Comparison of ENCODE assay signal across 1 cellular context in the genomic region with DNA sequence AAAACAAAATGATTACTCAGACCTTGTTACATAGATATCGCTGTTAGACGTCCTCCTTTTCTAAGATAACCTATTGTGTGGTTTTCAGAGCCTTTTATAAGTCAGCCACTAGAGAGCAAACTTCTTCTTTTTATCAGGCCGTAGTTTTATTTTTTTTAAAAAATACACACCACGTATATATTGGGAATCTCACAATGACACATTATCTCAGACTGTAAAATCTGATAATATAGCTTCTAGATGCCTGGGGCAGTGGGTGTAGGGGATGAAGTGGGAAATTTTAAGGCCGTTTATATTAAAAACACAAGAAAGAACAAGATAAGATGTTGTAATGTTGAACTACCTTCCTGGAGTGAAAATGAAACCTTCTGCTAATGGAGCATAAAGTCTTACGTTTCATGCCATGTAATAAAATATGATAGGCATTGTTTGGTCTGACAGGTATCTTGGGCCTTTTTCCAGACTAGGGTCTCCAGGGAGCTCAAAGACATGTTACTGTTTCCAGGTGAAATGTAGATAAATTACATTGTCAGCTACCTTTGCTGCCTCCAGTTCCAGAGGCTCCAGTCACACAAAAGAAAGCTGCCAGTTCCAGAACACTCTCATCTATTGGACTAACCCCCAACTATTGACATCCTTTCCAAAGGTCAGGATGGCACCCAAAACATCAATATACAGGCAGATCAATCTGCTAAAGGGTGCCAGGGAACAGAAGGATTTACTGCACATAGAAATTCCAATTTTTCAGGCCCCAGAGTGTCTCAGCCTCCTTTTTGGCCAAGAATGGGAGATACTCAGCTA.
TF ChIP-seq lines count a peak whose summit lies in the region.

No MANE protein-coding gene starts in this region.

TF ChIP-seq in GM12878, 131 proteins besides CTCF, POLR2A, EP300 and RAD21 (continued from another document and continues in another):
- TF ChIP-seq, protein P1, sequence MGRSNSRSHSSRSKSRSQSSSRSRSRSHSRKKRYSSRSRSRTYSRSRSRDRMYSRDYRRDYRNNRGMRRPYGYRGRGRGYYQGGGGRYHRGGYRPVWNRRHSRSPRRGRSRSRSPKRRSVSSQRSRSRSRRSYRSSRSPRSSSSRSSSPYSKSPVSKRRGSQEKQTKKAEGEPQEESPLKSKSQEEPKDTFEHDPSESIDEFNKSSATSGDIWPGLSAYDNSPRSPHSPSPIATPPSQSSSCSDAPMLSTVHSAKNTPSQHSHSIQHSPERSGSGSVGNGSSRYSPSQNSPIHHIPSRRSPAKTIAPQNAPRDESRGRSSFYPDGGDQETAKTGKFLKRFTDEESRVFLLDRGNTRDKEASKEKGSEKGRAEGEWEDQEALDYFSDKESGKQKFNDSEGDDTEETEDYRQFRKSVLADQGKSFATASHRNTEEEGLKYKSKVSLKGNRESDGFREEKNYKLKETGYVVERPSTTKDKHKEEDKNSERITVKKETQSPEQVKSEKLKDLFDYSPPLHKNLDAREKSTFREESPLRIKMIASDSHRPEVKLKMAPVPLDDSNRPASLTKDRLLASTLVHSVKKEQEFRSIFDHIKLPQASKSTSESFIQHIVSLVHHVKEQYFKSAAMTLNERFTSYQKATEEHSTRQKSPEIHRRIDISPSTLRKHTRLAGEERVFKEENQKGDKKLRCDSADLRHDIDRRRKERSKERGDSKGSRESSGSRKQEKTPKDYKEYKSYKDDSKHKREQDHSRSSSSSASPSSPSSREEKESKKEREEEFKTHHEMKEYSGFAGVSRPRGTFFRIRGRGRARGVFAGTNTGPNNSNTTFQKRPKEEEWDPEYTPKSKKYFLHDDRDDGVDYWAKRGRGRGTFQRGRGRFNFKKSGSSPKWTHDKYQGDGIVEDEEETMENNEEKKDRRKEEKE (IDR thresholded peaks at IDR 0.05): no peak
- TF ChIP-seq, protein P2, sequence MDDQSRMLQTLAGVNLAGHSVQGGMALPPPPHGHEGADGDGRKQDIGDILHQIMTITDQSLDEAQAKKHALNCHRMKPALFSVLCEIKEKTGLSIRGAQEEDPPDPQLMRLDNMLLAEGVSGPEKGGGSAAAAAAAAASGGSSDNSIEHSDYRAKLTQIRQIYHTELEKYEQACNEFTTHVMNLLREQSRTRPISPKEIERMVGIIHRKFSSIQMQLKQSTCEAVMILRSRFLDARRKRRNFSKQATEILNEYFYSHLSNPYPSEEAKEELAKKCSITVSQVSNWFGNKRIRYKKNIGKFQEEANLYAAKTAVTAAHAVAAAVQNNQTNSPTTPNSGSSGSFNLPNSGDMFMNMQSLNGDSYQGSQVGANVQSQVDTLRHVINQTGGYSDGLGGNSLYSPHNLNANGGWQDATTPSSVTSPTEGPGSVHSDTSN (IDR thresholded peaks at IDR 0.05; ENCODE audit: insufficient replicate concordance, low read depth, low read length): no peak
- TF ChIP-seq MYC (IDR thresholded peaks at IDR 0.05; ENCODE audit: insufficient read depth, insufficient read length, insufficient replicate concordance, low read length, severe bottlenecking): no peak
- TF ChIP-seq MTA2 (IDR thresholded peaks at IDR 0.05; ENCODE audit: low read depth): no peak
- no peak for TF ChIP-seq RELA (IDR thresholded peaks at IDR 0.05; ENCODE audit: borderline replicate concordance, partially characterized antibody)
- TF ChIP-seq BHLHE40 (IDR thresholded peaks at IDR 0.05; ENCODE audit: borderline replicate concordance in 1 of 2, low read depth in 2 of 2, low read length in 1 of 2): no peak
- TF ChIP-seq ZNF622 (IDR thresholded peaks at IDR 0.05): no peak
- TF ChIP-seq ATF7 (IDR thresholded peaks at IDR 0.05; ENCODE audit: low read depth): peak; percentile 77
- TF ChIP-seq MEF2B (IDR thresholded peaks at IDR 0.05; ENCODE audit: partially characterized antibody, poor library complexity, severe bottlenecking): peak; percentile 24
- peak; percentile 46; the same call in 1 of the 2 replicates for TF ChIP-seq NBN (IDR thresholded peaks at IDR 0.05)
- no peak for TF ChIP-seq MTA3 (IDR thresholded peaks at IDR 0.05; ENCODE audit: borderline replicate concordance, low read length)
- no peak; the same call in 1 of the 2 replicates for TF ChIP-seq RB1 (IDR thresholded peaks at IDR 0.05; ENCODE audit: borderline replicate concordance)
- no peak for TF ChIP-seq RAD51 (IDR thresholded peaks at IDR 0.05)
- no peak for TF ChIP-seq SREBF1 (IDR thresholded peaks at IDR 0.05; ENCODE audit: low read length)
- TF ChIP-seq GATAD2B (conservative IDR thresholded peaks at IDR 0.05; ENCODE audit: low read depth): no peak
- TF ChIP-seq SP1 (IDR thresholded peaks at IDR 0.05; ENCODE audit: low read depth, low read length): no peak
- no peak for TF ChIP-seq SMAD1 (IDR thresholded peaks at IDR 0.05; ENCODE audit: low read depth, partially characterized antibody)
- TF ChIP-seq, protein P3, sequence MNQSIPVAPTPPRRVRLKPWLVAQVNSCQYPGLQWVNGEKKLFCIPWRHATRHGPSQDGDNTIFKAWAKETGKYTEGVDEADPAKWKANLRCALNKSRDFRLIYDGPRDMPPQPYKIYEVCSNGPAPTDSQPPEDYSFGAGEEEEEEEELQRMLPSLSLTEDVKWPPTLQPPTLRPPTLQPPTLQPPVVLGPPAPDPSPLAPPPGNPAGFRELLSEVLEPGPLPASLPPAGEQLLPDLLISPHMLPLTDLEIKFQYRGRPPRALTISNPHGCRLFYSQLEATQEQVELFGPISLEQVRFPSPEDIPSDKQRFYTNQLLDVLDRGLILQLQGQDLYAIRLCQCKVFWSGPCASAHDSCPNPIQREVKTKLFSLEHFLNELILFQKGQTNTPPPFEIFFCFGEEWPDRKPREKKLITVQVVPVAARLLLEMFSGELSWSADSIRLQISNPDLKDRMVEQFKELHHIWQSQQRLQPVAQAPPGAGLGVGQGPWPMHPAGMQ (IDR thresholded peaks at IDR 0.05; ENCODE audit: borderline replicate concordance): no peak
- TF ChIP-seq DPF2 (IDR thresholded peaks at IDR 0.05): 0 out of 2 replicates have a peak, but pooled peaks have one; percentile 28
- 0 out of 2 replicates have a peak, but pooled peaks have one; percentile 31 for TF ChIP-seq CBX5 (IDR thresholded peaks at IDR 0.05; ENCODE audit: low read depth)
- TF ChIP-seq STAT1 (conservative IDR thresholded peaks at IDR 0.05): no peak
- TF ChIP-seq SMAD5 (IDR thresholded peaks at IDR 0.05; ENCODE audit: low read depth): no peak
- no peak for TF ChIP-seq KLF5 (IDR thresholded peaks at IDR 0.05; ENCODE audit: partially characterized antibody)
- TF ChIP-seq BCL11A (IDR thresholded peaks at IDR 0.05; ENCODE audit: low read depth, low read length): no peak
- TF ChIP-seq, protein P4, sequence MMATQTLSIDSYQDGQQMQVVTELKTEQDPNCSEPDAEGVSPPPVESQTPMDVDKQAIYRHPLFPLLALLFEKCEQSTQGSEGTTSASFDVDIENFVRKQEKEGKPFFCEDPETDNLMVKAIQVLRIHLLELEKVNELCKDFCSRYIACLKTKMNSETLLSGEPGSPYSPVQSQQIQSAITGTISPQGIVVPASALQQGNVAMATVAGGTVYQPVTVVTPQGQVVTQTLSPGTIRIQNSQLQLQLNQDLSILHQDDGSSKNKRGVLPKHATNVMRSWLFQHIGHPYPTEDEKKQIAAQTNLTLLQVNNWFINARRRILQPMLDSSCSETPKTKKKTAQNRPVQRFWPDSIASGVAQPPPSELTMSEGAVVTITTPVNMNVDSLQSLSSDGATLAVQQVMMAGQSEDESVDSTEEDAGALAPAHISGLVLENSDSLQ (IDR thresholded peaks at IDR 0.05): no peak
- TF ChIP-seq, protein P5, sequence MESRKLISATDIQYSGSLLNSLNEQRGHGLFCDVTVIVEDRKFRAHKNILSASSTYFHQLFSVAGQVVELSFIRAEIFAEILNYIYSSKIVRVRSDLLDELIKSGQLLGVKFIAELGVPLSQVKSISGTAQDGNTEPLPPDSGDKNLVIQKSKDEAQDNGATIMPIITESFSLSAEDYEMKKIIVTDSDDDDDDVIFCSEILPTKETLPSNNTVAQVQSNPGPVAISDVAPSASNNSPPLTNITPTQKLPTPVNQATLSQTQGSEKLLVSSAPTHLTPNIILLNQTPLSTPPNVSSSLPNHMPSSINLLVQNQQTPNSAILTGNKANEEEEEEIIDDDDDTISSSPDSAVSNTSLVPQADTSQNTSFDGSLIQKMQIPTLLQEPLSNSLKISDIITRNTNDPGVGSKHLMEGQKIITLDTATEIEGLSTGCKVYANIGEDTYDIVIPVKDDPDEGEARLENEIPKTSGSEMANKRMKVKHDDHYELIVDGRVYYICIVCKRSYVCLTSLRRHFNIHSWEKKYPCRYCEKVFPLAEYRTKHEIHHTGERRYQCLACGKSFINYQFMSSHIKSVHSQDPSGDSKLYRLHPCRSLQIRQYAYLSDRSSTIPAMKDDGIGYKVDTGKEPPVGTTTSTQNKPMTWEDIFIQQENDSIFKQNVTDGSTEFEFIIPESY (IDR thresholded peaks at IDR 0.05): no peak
- TF ChIP-seq HDGF (IDR thresholded peaks at IDR 0.05): no peak
- no peak for TF ChIP-seq SUZ12 (IDR thresholded peaks at IDR 0.05; ENCODE audit: unreplicated experiment)
- no peak for TF ChIP-seq RCOR1 (conservative IDR thresholded peaks at IDR 0.05; ENCODE audit: low read depth, low read length)
- TF ChIP-seq SMC3 (IDR thresholded peaks at IDR 0.05; ENCODE audit: borderline replicate concordance, low read length): peak; percentile 82
- TF ChIP-seq RFX5 (IDR thresholded peaks at IDR 0.05; ENCODE audit: low read depth, low read length): no peak
- TF ChIP-seq GABPA (IDR thresholded peaks at IDR 0.05; ENCODE audit: low read depth): no peak
- TF ChIP-seq JUND (IDR thresholded peaks at IDR 0.05; ENCODE audit: low read depth, low read length): no peak
- TF ChIP-seq FOXK2 (IDR thresholded peaks at IDR 0.05): no peak
- TF ChIP-seq, protein P6, sequence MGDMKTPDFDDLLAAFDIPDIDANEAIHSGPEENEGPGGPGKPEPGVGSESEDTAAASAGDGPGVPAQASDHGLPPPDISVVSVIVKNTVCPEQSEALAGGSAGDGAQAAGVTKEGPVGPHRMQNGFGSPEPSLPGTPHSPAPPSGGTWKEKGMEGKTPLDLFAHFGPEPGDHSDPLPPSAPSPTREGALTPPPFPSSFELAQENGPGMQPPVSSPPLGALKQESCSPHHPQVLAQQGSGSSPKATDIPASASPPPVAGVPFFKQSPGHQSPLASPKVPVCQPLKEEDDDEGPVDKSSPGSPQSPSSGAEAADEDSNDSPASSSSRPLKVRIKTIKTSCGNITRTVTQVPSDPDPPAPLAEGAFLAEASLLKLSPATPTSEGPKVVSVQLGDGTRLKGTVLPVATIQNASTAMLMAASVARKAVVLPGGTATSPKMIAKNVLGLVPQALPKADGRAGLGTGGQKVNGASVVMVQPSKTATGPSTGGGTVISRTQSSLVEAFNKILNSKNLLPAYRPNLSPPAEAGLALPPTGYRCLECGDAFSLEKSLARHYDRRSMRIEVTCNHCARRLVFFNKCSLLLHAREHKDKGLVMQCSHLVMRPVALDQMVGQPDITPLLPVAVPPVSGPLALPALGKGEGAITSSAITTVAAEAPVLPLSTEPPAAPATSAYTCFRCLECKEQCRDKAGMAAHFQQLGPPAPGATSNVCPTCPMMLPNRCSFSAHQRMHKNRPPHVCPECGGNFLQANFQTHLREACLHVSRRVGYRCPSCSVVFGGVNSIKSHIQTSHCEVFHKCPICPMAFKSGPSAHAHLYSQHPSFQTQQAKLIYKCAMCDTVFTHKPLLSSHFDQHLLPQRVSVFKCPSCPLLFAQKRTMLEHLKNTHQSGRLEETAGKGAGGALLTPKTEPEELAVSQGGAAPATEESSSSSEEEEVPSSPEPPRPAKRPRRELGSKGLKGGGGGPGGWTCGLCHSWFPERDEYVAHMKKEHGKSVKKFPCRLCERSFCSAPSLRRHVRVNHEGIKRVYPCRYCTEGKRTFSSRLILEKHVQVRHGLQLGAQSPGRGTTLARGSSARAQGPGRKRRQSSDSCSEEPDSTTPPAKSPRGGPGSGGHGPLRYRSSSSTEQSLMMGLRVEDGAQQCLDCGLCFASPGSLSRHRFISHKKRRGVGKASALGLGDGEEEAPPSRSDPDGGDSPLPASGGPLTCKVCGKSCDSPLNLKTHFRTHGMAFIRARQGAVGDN (IDR thresholded peaks at IDR 0.05): no peak
- TF ChIP-seq KAT2A (conservative IDR thresholded peaks at IDR 0.05; ENCODE audit: control insufficient read depth, low read depth, low read length): no peak
- peak; percentile 78; the same call in 1 of the 2 replicates for TF ChIP-seq FOXM1 (IDR thresholded peaks at IDR 0.05; ENCODE audit: low read depth, low read length)
- TF ChIP-seq ZSCAN29 (IDR thresholded peaks at IDR 0.05): no peak
- TF ChIP-seq, protein P7, sequence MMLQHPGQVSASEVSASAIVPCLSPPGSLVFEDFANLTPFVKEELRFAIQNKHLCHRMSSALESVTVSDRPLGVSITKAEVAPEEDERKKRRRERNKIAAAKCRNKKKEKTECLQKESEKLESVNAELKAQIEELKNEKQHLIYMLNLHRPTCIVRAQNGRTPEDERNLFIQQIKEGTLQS (IDR thresholded peaks at IDR 0.05; ENCODE audit: borderline replicate concordance, extremely low read depth, low read depth, low read length): no peak
- TF ChIP-seq, protein P8, sequence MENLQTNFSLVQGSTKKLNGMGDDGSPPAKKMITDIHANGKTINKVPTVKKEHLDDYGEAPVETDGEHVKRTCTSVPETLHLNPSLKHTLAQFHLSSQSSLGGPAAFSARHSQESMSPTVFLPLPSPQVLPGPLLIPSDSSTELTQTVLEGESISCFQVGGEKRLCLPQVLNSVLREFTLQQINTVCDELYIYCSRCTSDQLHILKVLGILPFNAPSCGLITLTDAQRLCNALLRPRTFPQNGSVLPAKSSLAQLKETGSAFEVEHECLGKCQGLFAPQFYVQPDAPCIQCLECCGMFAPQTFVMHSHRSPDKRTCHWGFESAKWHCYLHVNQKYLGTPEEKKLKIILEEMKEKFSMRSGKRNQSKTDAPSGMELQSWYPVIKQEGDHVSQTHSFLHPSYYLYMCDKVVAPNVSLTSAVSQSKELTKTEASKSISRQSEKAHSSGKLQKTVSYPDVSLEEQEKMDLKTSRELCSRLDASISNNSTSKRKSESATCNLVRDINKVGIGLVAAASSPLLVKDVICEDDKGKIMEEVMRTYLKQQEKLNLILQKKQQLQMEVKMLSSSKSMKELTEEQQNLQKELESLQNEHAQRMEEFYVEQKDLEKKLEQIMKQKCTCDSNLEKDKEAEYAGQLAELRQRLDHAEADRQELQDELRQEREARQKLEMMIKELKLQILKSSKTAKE (IDR thresholded peaks at IDR 0.05; ENCODE audit: low read depth, poor library complexity, severe bottlenecking): peak; percentile 75
- no peak for TF ChIP-seq POLR2AphosphoS2 (IDR thresholded peaks at IDR 0.05; ENCODE audit: low read depth, low read length)
- TF ChIP-seq, protein P9, sequence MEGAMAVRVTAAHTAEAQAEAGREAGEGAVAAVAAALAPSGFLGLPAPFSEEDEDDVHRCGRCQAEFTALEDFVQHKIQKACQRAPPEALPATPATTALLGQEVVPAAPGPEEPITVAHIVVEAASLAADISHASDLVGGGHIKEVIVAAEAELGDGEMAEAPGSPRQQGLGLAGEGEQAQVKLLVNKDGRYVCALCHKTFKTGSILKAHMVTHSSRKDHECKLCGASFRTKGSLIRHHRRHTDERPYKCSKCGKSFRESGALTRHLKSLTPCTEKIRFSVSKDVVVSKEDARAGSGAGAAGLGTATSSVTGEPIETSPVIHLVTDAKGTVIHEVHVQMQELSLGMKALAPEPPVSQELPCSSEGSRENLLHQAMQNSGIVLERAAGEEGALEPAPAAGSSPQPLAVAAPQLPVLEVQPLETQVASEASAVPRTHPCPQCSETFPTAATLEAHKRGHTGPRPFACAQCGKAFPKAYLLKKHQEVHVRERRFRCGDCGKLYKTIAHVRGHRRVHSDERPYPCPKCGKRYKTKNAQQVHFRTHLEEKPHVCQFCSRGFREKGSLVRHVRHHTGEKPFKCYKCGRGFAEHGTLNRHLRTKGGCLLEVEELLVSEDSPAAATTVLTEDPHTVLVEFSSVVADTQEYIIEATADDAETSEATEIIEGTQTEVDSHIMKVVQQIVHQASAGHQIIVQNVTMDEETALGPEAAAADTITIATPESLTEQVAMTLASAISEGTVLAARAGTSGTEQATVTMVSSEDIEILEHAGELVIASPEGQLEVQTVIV (IDR thresholded peaks at IDR 0.05; ENCODE audit: borderline replicate concordance, partially characterized antibody): no peak
- TF ChIP-seq NR2F1 (conservative IDR thresholded peaks at IDR 0.05): 0 out of 2 replicates have a peak, but pooled peaks have one; percentile 32
